In the genomic region with DNA sequence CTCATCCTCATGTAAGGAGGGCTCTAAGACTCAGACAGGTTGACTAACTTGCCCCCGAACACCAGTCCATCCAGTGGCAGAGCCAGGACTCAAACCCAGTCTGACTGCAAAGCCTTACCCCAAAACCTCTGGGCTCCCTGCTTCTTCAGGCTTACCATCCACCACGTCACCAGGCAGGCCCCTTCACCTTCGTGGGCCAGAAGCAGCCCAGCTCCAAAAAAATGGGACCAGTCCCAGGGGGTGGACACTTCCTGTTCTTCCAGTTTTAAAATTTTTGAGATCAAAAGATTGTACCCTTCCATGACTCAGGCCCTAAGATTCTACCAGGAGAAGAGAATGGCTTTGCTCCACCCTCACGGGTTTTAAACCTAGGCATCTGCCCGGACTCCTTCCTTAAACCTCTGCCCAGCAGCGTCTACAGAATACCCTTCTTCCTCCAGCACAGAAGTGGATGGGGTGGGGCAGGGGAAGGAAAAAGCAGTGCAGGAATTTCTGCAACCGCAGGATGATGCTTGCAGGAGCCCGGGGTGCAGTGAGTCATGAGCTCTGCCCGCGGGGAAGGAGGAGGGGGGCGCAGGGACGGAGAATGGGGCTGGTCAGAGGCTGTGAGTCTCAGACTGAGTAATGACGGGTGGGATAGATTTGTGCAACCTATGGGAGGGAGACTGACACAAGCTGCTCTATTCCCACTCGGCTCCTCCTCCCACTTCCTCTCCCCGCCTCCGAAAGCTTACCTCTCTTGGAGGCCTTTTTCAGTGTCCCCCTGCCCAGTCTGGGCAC, we compare ENCODE assay signal across 9 cellular contexts. TPM values are rescaled to one million over a fixed set of nuclear protein-coding genes. Genes with fewer than 3 reads are reported as not detected.
DNase-seq lines count a peak whose midpoint lies in the region; ATAC-seq and TF ChIP-seq lines count a peak whose summit lies in the region.
"Had no signal": no experiment of that assay in that cellular context is flagged by ENCODE, and none has a peak within 500 bp of the region (broad histone marks: within the 10 kb centered on the region; RNA-seq: fewer than 3 reads in every experiment).

No MANE protein-coding gene starts in this region.

- TF ChIP-seq CTCF in coronary artery (IDR thresholded peaks at IDR 0.05) = no peak

- peak overlapping the region; percentile 46 for H3K4me3 ChIP-seq in coronary artery
- no peak overlapping the region for H3K4me3 ChIP-seq in mesendoderm (ENCODE audit: low read length)

- WGBS in mesendoderm (ENCODE audit: extremely low coverage, insufficient coverage, low lambda C conversion rate) = no CpG with 5 or more reads among the region's 16 CpGs

- peak overlapping the region; percentile 6 for H2BK5ac ChIP-seq in mesendoderm (ENCODE audit: low read length)

- H3K79me1 ChIP-seq in mesendoderm (ENCODE audit: low read length) = peaks cover 49% of the 10 kb centered on the region

- peaks cover 18% of the 10 kb centered on the region for H3K4me1 ChIP-seq in mesendoderm (ENCODE audit: control insufficient read depth, low read depth, low read length)

- H4K5ac ChIP-seq in mesendoderm (ENCODE audit: low read length) = no peak overlapping the region

- peaks cover 5% of the 10 kb centered on the region for H3K36me3 ChIP-seq in mesendoderm (ENCODE audit: control insufficient read depth, insufficient read depth, low read length)

- H3K56ac ChIP-seq in mesendoderm (ENCODE audit: low read length) = peak overlapping the region; percentile 50

- DNase-seq in GM04503 (ENCODE audit: low read depth) (peak; percentile 93), RPMI7951 (ENCODE audit: low read depth) (peak; percentile 99), coronary artery (ENCODE audit: low spot score) (peak; percentile 97), mesendoderm (peak; percentile 96), NCI-H1048 (lab: John Stamatoyannopoulos, UW) (no peak)

- no peak overlapping the region for H3K4ac ChIP-seq in mesendoderm (ENCODE audit: low read depth, low read length)

- peaks cover 51% of the 10 kb centered on the region for H3K79me2 ChIP-seq in mesendoderm (ENCODE audit: control insufficient read depth, insufficient read depth, low read length)

- H3K27ac ChIP-seq in coronary artery = peak overlapping the region; percentile 73 to 96
- peak overlapping the region; percentile 65 for H3K27ac ChIP-seq in mesendoderm (ENCODE audit: low read depth, low read length)
- H3K27ac ChIP-seq: KMS-11 had no signal

- no peak overlapping the region for H2AK5ac ChIP-seq in mesendoderm (ENCODE audit: low read length)

- H3K9ac ChIP-seq in mesendoderm (ENCODE audit: low read length) = peak overlapping the region; percentile 36
- H3K9ac ChIP-seq: KMS-11 had no signal

- H3K27me3 ChIP-seq in mesendoderm (ENCODE audit: insufficient read depth, low read length, poor library complexity) = no peaks in the 10 kb centered on the region

- no peak overlapping the region for H2BK15ac ChIP-seq in mesendoderm (replicated peaks; ENCODE audit: low read depth)

- no peak overlapping the region for H3K4me2 ChIP-seq in mesendoderm (ENCODE audit: low read length)
- H3K4me2 ChIP-seq: KMS-11 had no signal

- no peak overlapping the region for H3K18ac ChIP-seq in mesendoderm (ENCODE audit: low read length)

- no peak overlapping the region for H4K8ac ChIP-seq in mesendoderm (ENCODE audit: low read depth, low read length)

- H3K23ac ChIP-seq in mesendoderm (ENCODE audit: low read length) = no peak overlapping the region

- ATAC-seq in HG02973 (IDR thresholded peaks at IDR 0.05; ENCODE audit: unreplicated experiment) (no peak), HG02884 (IDR thresholded peaks at IDR 0.05; ENCODE audit: unreplicated experiment) (no peak), HG03097 (IDR thresholded peaks at IDR 0.05; ENCODE audit: low FRiP score, unreplicated experiment) (no peak)

- no peak overlapping the region for H2BK120ac ChIP-seq in mesendoderm (ENCODE audit: low read depth, low read length)

RNA-seq across cellular contexts. Expression of a gene that starts 50.4 kb away (rescaled TPM):
- 10.3 and 12.4 TPM in 2 replicates for total RNA-seq in RPMI7951 (2014; rRNA removed; shearing (Covaris generic))
- polyA plus RNA-seq in mesendoderm (2013, experiment 1 of 2) = 17.7 TPM
- 18.7 TPM for polyA plus RNA-seq in mesendoderm (2013, experiment 2 of 2)
